ENCODE assay signal across 7 cellular contexts in the genomic region with DNA sequence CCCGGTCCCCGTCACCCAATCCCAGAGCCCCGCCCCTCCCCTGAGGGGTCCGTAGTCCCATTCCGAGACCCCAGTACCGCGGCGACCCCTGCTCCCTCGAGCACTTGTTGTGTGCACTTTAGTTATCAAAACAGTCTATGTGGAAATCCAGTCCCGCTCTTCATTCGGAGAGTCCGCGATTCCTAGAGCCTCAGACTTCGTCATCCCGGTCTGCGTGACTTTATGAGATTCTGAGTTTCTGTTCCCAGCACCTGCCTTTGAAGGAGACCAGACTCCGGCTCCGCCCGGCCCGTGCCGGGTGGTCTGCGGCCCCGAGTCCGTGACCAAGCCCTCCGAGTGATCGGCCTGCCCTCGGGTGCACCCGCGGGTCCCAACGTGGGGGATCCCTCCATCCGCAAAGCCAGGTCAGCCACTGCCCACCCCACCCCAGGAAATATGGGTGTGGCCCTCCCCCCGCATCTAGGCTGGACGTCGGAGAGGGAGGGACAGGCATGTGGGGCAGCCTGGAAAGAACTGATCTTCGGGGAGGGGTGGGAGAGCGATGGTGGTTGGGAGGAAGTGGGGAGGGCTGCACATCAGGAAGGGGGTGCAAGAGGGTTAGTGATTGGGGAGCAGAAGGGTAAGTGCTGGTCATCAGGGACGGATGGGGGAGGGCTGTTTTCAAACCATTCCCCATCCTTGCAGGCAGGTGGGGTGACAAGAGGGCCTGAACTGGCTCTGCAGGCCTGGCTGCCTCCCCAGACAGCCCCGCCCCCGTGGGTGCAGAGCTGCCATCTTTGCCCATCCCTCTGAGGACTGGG. TPM values are rescaled to one million over a fixed set of nuclear protein-coding genes. Genes with fewer than 3 reads are reported as not detected.
A peak's percentile ranks its signal among the peaks of the same experiment; 100 is the strongest.
DNase-seq lines count a peak whose midpoint lies in the region; ATAC-seq, FAIRE-seq and TF ChIP-seq lines count a peak whose summit lies in the region.

No MANE protein-coding gene starts in this region.

- intact Hi-C loops in lower lobe of right lung (cut with DNase I) = no loop called here

- FAIRE-seq in GM12891 (lab: Jason Lieb, UNC) = peak; percentile 86

- peaks cover 44% of the 10 kb centered on the region for H3K4me1 ChIP-seq in lower lobe of right lung

- TF ChIP-seq CTCF in lower lobe of right lung (IDR thresholded peaks at IDR 0.05) = no peak

- peak overlapping the region; percentile 92 for H3K27ac ChIP-seq in lower lobe of right lung

- peaks cover 39% of the 10 kb centered on the region for H3K36me3 ChIP-seq in lower lobe of right lung

- ATAC-seq in HG02759 (IDR thresholded peaks at IDR 0.05; ENCODE audit: unreplicated experiment) = peak; percentile 4
- peak; percentile 25 to 48 for ATAC-seq in lower lobe of right lung

- no peaks in the 10 kb centered on the region for H3K27me3 ChIP-seq in lower lobe of right lung (ENCODE audit: low read depth)

- TF ChIP-seq POLR2A in GM12891 (IDR thresholded peaks at IDR 0.05; ENCODE audit: low read depth, low read length) = no peak

- no peaks in the 10 kb centered on the region for H3K9me3 ChIP-seq in lower lobe of right lung

- H3K4me3 ChIP-seq in lower lobe of right lung = peak overlapping the region; percentile 81

- peak; percentile 42 for DNase-seq in GM12891 (ENCODE audit: insufficient read length, low spot score)
- DNase-seq in NCI-H2227 treated with DMSO at 0.1 percent for 48 hours (lab: John Stamatoyannopoulos, UW) = peak; percentile 66
- DNase-seq in activated CD4-positive, alpha-beta T cell treated with anti-CD3 and anti-CD28 coated beads, Interleukin-2, amount 50 U/mL, for 4 hours = peak; percentile 42 to 45
- peak; percentile 25 for DNase-seq in effector CD4-positive, alpha-beta T cell
- DNase-seq in lower lobe of right lung = peak; percentile 66
- DNase-seq in stimulated activated CD8-positive, alpha-beta memory T cell treated with anti-CD3 and anti-CD28 coated beads, Interleukin-4, amount 100 ng/mL, for 48 hours = peak; percentile 72

TF ChIP-seq in GM12891, 5 proteins besides CTCF, POLR2A, EP300 and RAD21:
- no peak for TF ChIP-seq POLR2AphosphoS5 (IDR thresholded peaks at IDR 0.05; ENCODE audit: low read depth, low read length)
- TF ChIP-seq POU2F2 (IDR thresholded peaks at IDR 0.05; ENCODE audit: low read depth, low read length) = no peak
- no peak for TF ChIP-seq TAF1 (IDR thresholded peaks at IDR 0.05; ENCODE audit: low read depth, low read length)
- TF ChIP-seq PAX5 (IDR thresholded peaks at IDR 0.05; ENCODE audit: insufficient read depth, low read length, severe bottlenecking) = no peak
- peak; percentile 58 for TF ChIP-seq SPI1 (IDR thresholded peaks at IDR 0.05; ENCODE audit: low read depth, low read length)

RNA-seq across cellular contexts. Expression of a gene that starts 0.6 kb away (rescaled TPM):
- polyA plus RNA-seq in GM12891 (2012; ENCODE audit: low read depth, missing spikeins) = 13.1 TPM
- total RNA-seq in lower lobe of right lung = 25.9 TPM

RNA-seq across cellular contexts. Expression of a gene that starts 0.7 kb away (rescaled TPM):
- polyA plus RNA-seq in GM12891 (2012; ENCODE audit: low read depth, missing spikeins) = 4,932 TPM
- 1,018 TPM for total RNA-seq in lower lobe of right lung

RNA-seq across cellular contexts. Expression of a gene that starts 27.7 kb away (rescaled TPM):
- polyA plus RNA-seq in GM12891 (2012; ENCODE audit: low read depth, missing spikeins) = 4.2 TPM
- total RNA-seq in lower lobe of right lung = 9.5 TPM

RNA-seq across cellular contexts. Expression of a gene that starts 54.9 kb away (rescaled TPM):
- polyA plus RNA-seq in GM12891 (2012; ENCODE audit: low read depth, missing spikeins) = 2.9 TPM
- total RNA-seq in lower lobe of right lung = 18.5 TPM

Comparison
In these comparisons a context has a peak if more than half of its experiments do, and no peak if none do; other contexts are left out.
1. Peak in every context shown above with its lines: DNase-seq, ATAC-seq, H3K4me3 ChIP-seq and H3K27ac ChIP-seq.